In genomic region chr20:16158090-16158975, GRCh38 we compare ENCODE assay signal across 8 cellular contexts.
A peak's percentile ranks its signal among the peaks of the same experiment; 100 is the strongest.
DNase-seq lines count a peak whose midpoint lies in the region; ATAC-seq lines count a peak whose summit lies in the region.
"Had no signal": no experiment of that assay in that cellular context is flagged by ENCODE, and none has a peak within 500 bp of the region (broad histone marks: within the 10 kb centered on the region; RNA-seq: fewer than 3 reads in every experiment).

No MANE protein-coding gene starts in this region.

- no peaks in the 10 kb centered on the region for H3K27me3 ChIP-seq in CD8-positive, alpha-beta memory T cell (ENCODE audit: insufficient read depth, low read length, poor library complexity, severe bottlenecking)
- H3K27me3 ChIP-seq: neutrophil had no signal

- H3K4me1 Mint-ChIP-seq in CD8-positive, alpha-beta memory T cell, result no peaks in the 10 kb centered on the region

- POLR2A ChIA-PET in CD8-positive, alpha-beta memory T cell (lab: Charles Lee), result no interaction called here

- H3K27ac ChIP-seq in CD8-positive, alpha-beta memory T cell (ENCODE audit: low read depth, low read length), result no peak overlapping the region
- H3K27ac ChIP-seq: neutrophil had no signal

- H3K4me3 Mint-ChIP-seq in CD8-positive, alpha-beta memory T cell, result no peak overlapping the region

- H3K9me3 ChIP-seq in CD8-positive, alpha-beta memory T cell (ENCODE audit: low read length), result no peaks in the 10 kb centered on the region
- H3K9me3 ChIP-seq: neutrophil had no signal

- H3K36me3 ChIP-seq in CD8-positive, alpha-beta memory T cell (ENCODE audit: insufficient read depth, low read length), result no peaks in the 10 kb centered on the region
- H3K36me3 ChIP-seq: neutrophil had no signal

- CTCF ChIA-PET in CD8-positive, alpha-beta memory T cell (lab: Charles Lee), result no interaction called here

- no peak overlapping the region for H3K27ac Mint-ChIP-seq in CD8-positive, alpha-beta memory T cell

- no peaks in the 10 kb centered on the region for H3K27me3 Mint-ChIP-seq in CD8-positive, alpha-beta memory T cell

- DNase-seq in occipital lobe (lab: John Stamatoyannopoulos, UW) (peak; percentile 37), kidney tubule cell (ENCODE audit: low spot score) (no peak), NCI-H526 treated with DMSO at 0.1 percent for 48 hours (lab: John Stamatoyannopoulos, UW) (no peak)
- DNase-seq in CD8-positive, alpha-beta memory T cell, result no peak

- ATAC-seq in GM18909 (IDR thresholded peaks at IDR 0.05; ENCODE audit: poor library complexity, unreplicated experiment) (peak; percentile 87), HG02588 (IDR thresholded peaks at IDR 0.05; ENCODE audit: unreplicated experiment) (peak; percentile 81), HG03558 (IDR thresholded peaks at IDR 0.05; ENCODE audit: extremely low read depth, unreplicated experiment) (peak; percentile 61)

- no peaks in the 10 kb centered on the region for H3K4me1 ChIP-seq in CD8-positive, alpha-beta memory T cell (ENCODE audit: insufficient read depth, low read length)

- H3K4me3 ChIP-seq in CD8-positive, alpha-beta memory T cell (ENCODE audit: low read length), result no peak overlapping the region

- no peaks in the 10 kb centered on the region for H3K36me3 Mint-ChIP-seq in CD8-positive, alpha-beta memory T cell

- H3K9me3 Mint-ChIP-seq in CD8-positive, alpha-beta memory T cell, result peaks cover 4 to 11% (median 6%) of the 10 kb centered on the region in 5 donors
